Comparison of ENCODE assay signal across 8 cellular contexts in the genomic region with DNA sequence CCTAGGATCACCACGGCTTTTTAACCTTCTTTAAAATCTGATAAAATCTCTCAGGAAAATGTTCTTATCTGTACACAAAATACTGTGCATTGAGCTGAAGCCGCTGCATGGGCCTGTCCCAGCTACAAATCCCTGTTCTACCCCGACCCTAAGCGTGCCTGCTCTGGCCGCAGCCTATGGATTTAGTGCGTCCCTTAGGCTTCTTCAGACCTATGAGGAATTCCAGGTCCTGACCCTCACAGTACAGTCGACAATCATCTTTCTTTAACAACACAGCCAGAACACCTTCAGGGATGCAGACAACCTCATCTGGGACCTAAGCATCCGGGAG. TPM values are rescaled to one million over a fixed set of nuclear protein-coding genes. Genes with fewer than 3 reads are reported as not detected.
DNase-seq lines count a peak whose midpoint lies in the region; ATAC-seq and TF ChIP-seq lines count a peak whose summit lies in the region.

No MANE protein-coding gene starts in this region.

- H3K4me1 Mint-ChIP-seq in activated CD4-positive, alpha-beta T cell treated with anti-CD3 and anti-CD28 coated beads, Interleukin-2, amount 10 ng/mL, durations not matched to agents 24 days and 14 days: peaks cover 18% of the 10 kb centered on the region
- H3K4me1 Mint-ChIP-seq in stimulated activated naive CD8-positive, alpha-beta T cell treated with anti-CD3 and anti-CD28 coated beads, Interleukin-15, amount 100 ng/mL, for 72 hours: peaks cover 31% of the 10 kb centered on the region

- peaks cover 20% of the 10 kb centered on the region for H3K79me2 ChIP-seq in OCI-LY7 (ENCODE audit: insufficient read depth, low read depth, low read length)

- BruUV-seq in OCI-LY7 (replicated peaks; lab: Mats Ljungman, UMichigan): no TSS peak

- H3K27me3 ChIP-seq in esophagus squamous epithelium (no peaks in the 10 kb centered on the region), aorta (ENCODE audit: control insufficient read depth in 1 of 2, insufficient read depth in 2 of 2, low read length in 1 of 2) (no peaks in the 10 kb centered on the region)

- CTCF ChIA-PET in OCI-LY7 (lab: Charles Lee; ENCODE audit: unreplicated experiment): interaction anchor here (0.9 to 1.4 kb wide), 3 partner anchors 12 to 122 kb away, joined by 3 to 10 read pairs (median 3); partner anchors contain the start of gene SF3B6

- H3K4me3 Mint-ChIP-seq in activated CD4-positive, alpha-beta T cell treated with anti-CD3 and anti-CD28 coated beads, Interleukin-2, amount 10 ng/mL, durations not matched to agents 24 days and 14 days: peak overlapping the region; percentile 99
- peak overlapping the region; percentile 96 to 99 for H3K4me3 Mint-ChIP-seq in stimulated activated naive CD8-positive, alpha-beta T cell treated with anti-CD3 and anti-CD28 coated beads, Interleukin-15, amount 100 ng/mL, for 72 hours

- 31 to 39% methylated on average over 3 to 8 of the region's 8 CpGs for WGBS in esophagus squamous epithelium, 2 donors
- WGBS in aorta, 2 donors: 47 to 48% methylated on average over 8 of the region's 8 CpGs

- DNase-seq in activated CD4-positive, alpha-beta T cell treated with anti-CD3 and anti-CD28 coated beads, Interleukin-2, amount 10 ng/mL, durations not matched to agents 24 days and 14 days: no peak
- no peak for DNase-seq in activated CD4-positive, alpha-beta T cell treated with anti-CD3 and anti-CD28 coated beads, Interleukin-2, amount 50 U/mL, for 4 hours
- no peak for DNase-seq in OCI-LY7 (ENCODE audit: low spot score)
- DNase-seq in esophagus squamous epithelium (lab: John Stamatoyannopoulos, UW): no peak
- no peak for DNase-seq in stimulated activated naive CD8-positive, alpha-beta T cell treated with anti-CD3 and anti-CD28 coated beads, Interleukin-15, amount 100 ng/mL, for 72 hours
- DNase-seq in DMS153 (lab: John Stamatoyannopoulos, UW): no peak
- no peak for DNase-seq in aorta
- DNase-seq in GM19240 (ENCODE audit: insufficient read length, low spot score): no peak

- POLR2A ChIA-PET in OCI-LY7 (lab: Charles Lee): interaction anchor here (0.9 to 2.3 kb wide), 18 partner anchors 9 to 549 kb away, joined by 3 to 16 read pairs (median 5); partner anchors contain the start of genes ATAD2B, ITSN2 and SF3B6

- H3K36me3 Mint-ChIP-seq in activated CD4-positive, alpha-beta T cell treated with anti-CD3 and anti-CD28 coated beads, Interleukin-2, amount 10 ng/mL, durations not matched to agents 24 days and 14 days (ENCODE audit: low read depth): peaks cover 3% of the 10 kb centered on the region

- H3K27ac ChIP-seq in OCI-LY7 (ENCODE audit: low read depth, low read length, poor library complexity, severe bottlenecking): no peak overlapping the region
- peak overlapping the region in 1 of 4 donors; percentile 29 for H3K27ac ChIP-seq in esophagus squamous epithelium
- H3K27ac ChIP-seq in aorta (ENCODE audit: low read depth in 1 of 2, low read length in 2 of 2): no peak overlapping the region

- no peaks in the 10 kb centered on the region for H3K9me3 ChIP-seq in OCI-LY7 (ENCODE audit: low read length)
- H3K9me3 ChIP-seq in esophagus squamous epithelium: no peaks in the 10 kb centered on the region
- no peaks in the 10 kb centered on the region for H3K9me3 ChIP-seq in aorta (ENCODE audit: control insufficient read depth, low read length)

- H3K27me3 Mint-ChIP-seq in activated CD4-positive, alpha-beta T cell treated with anti-CD3 and anti-CD28 coated beads, Interleukin-2, amount 10 ng/mL, durations not matched to agents 24 days and 14 days: peaks cover 7% of the 10 kb centered on the region
- no peaks in the 10 kb centered on the region for H3K27me3 Mint-ChIP-seq in stimulated activated naive CD8-positive, alpha-beta T cell treated with anti-CD3 and anti-CD28 coated beads, Interleukin-15, amount 100 ng/mL, for 72 hours

- H3K4me3 ChIP-seq in OCI-LY7 (ENCODE audit: low read depth, low read length, poor library complexity, severe bottlenecking): peak overlapping the region; percentile 85
- peak overlapping the region in 3 of 4 donors; percentile 67 to 82 (median 81) for H3K4me3 ChIP-seq in esophagus squamous epithelium
- H3K4me3 ChIP-seq in aorta (ENCODE audit: low read length in 2 of 2): no peak overlapping the region

- TF ChIP-seq CTCF in OCI-LY7 (conservative IDR thresholded peaks at IDR 0.05; ENCODE audit: low read length): no peak
- no peak for TF ChIP-seq CTCF in esophagus squamous epithelium (IDR thresholded peaks at IDR 0.05)

- no peaks in the 10 kb centered on the region for H3K9me3 Mint-ChIP-seq in activated CD4-positive, alpha-beta T cell treated with anti-CD3 and anti-CD28 coated beads, Interleukin-2, amount 10 ng/mL, durations not matched to agents 24 days and 14 days
- no peaks in the 10 kb centered on the region for H3K9me3 Mint-ChIP-seq in stimulated activated naive CD8-positive, alpha-beta T cell treated with anti-CD3 and anti-CD28 coated beads, Interleukin-15, amount 100 ng/mL, for 72 hours

- no peak for TF ChIP-seq POLR2A in esophagus squamous epithelium (IDR thresholded peaks at IDR 0.05)

- H3K36me3 ChIP-seq in OCI-LY7 (ENCODE audit: insufficient read depth, low read length): no peaks in the 10 kb centered on the region
- no peaks in the 10 kb centered on the region for H3K36me3 ChIP-seq in esophagus squamous epithelium
- H3K36me3 ChIP-seq in aorta (ENCODE audit: control insufficient read depth in 1 of 2, insufficient read depth in 2 of 2, low read length in 1 of 2): no peaks in the 10 kb centered on the region

- peak overlapping the region; percentile 51 for H3K4me2 ChIP-seq in OCI-LY7 (ENCODE audit: low read length)

- no peaks in the 10 kb centered on the region for H3K9me2 ChIP-seq in OCI-LY7 (ENCODE audit: insufficient read depth, low read length)

- H3K4me1 ChIP-seq in OCI-LY7 (ENCODE audit: insufficient read depth, low read length, poor library complexity, severe bottlenecking) (peaks cover 24% of the 10 kb centered on the region), esophagus squamous epithelium (peaks cover 8 to 52% (median 11%) of the 10 kb centered on the region in 3 donors), aorta (ENCODE audit: control insufficient read depth in 1 of 2, insufficient read depth in 2 of 2, low read length in 2 of 2) (no peaks in the 10 kb centered on the region)

- peak overlapping the region; percentile 89 for H2AFZ ChIP-seq in OCI-LY7 (ENCODE audit: low read length)

- peaks cover 3% of the 10 kb centered on the region; the same call in 1 of the 2 replicates for H4K20me1 ChIP-seq in OCI-LY7 (ENCODE audit: insufficient read depth, low read length)

- peak overlapping the region; percentile 97 for H3K27ac Mint-ChIP-seq in activated CD4-positive, alpha-beta T cell treated with anti-CD3 and anti-CD28 coated beads, Interleukin-2, amount 10 ng/mL, durations not matched to agents 24 days and 14 days
- peak overlapping the region in 1 of 2 donors; percentile 99 for H3K27ac Mint-ChIP-seq in stimulated activated naive CD8-positive, alpha-beta T cell treated with anti-CD3 and anti-CD28 coated beads, Interleukin-15, amount 100 ng/mL, for 72 hours

- no peak for ATAC-seq in stimulated activated naive CD8-positive, alpha-beta T cell treated with anti-CD3 and anti-CD28 coated beads, Interleukin-15, amount 100 ng/mL, for 72 hours
- no peak for ATAC-seq in aorta (ENCODE audit: low FRiP score)

- intact Hi-C loops in activated CD4-positive, alpha-beta T cell treated with anti-CD3 and anti-CD28 coated beads, Interleukin-2, amount 10 ng/mL, durations not matched to agents 24 days and 14 days (cut with micrococcal nuclease): loop anchor here (1.0 kb wide), 3 partner anchors 29 to 120 kb away; partner anchors contain the start of genes ATAD2B, SF3B6 and UBXN2A
- intact Hi-C loops in OCI-LY7 (cut with micrococcal nuclease; ENCODE audit: unreplicated experiment): loop anchor here (5.0 kb wide), 1 partner anchor 120 kb away; the partner anchor contains the start of gene ATAD2B
- intact Hi-C loops in esophagus squamous epithelium (cut with DNase I): no loop called here
- intact Hi-C loops in aorta (cut with DNase I): loop anchor here (2.0 to 10.0 kb wide), 3 partner anchors 37 to 123 kb away; partner anchors contain the start of genes ATAD2B (in 2 of the 2), TP53I3 (in 1 of the 2) and UBXN2A (in 1 of the 2)

RNA-seq across cellular contexts. Expression of gene WDCP, which starts 0.5 kb away (rescaled TPM):
- 22.9 and 25.0 TPM in 2 replicates for total RNA-seq in activated CD4-positive, alpha-beta T cell treated with anti-CD3 and anti-CD28 coated beads, Interleukin-2, amount 10 ng/mL, durations not matched to agents 24 days and 14 days
- 10.9 and 13.9 TPM in 2 replicates for total RNA-seq in OCI-LY7 (2014; rRNA removed; shearing (Covaris generic))
- total RNA-seq in OCI-LY7 (2022): 21.0 and 22.8 TPM in 2 replicates
- total RNA-seq in esophagus squamous epithelium: 1 to 10 TPM; 2.8 to 4.9 (median 4.0) TPM
- 10 to 100 TPM in 1 of 2 donors, 1 to 10 TPM in 1; 8.3 to 11.2 TPM for total RNA-seq in aorta
- 1 to 10 TPM; 1.3 to 3.5 TPM for polyA plus RNA-seq in aorta

RNA-seq across cellular contexts. Expression of gene FKBP1B, which starts 1.9 kb away (rescaled TPM):
- total RNA-seq in activated CD4-positive, alpha-beta T cell treated with anti-CD3 and anti-CD28 coated beads, Interleukin-2, amount 10 ng/mL, durations not matched to agents 24 days and 14 days: 0.43 and 0.51 TPM in 2 replicates
- 1.5 and 3.2 TPM in 2 replicates for total RNA-seq in OCI-LY7 (2014; rRNA removed; shearing (Covaris generic))
- 1.5 and 1.6 TPM in 2 replicates for total RNA-seq in OCI-LY7 (2022)
- 10 to 100 TPM in 1 of 4 donors, 1 to 10 TPM in 3; 4.5 to 12.1 (median 8.3) TPM for total RNA-seq in esophagus squamous epithelium
- total RNA-seq in aorta: 1 to 10 TPM; 5.9 to 7.3 TPM
- polyA plus RNA-seq in aorta: 10 to 100 TPM; 18.7 to 24.8 TPM

RNA-seq across cellular contexts. Expression of gene SF3B6, which starts 28.5 kb away (rescaled TPM):
- total RNA-seq in activated CD4-positive, alpha-beta T cell treated with anti-CD3 and anti-CD28 coated beads, Interleukin-2, amount 10 ng/mL, durations not matched to agents 24 days and 14 days: 143 and 154 TPM in 2 replicates
- total RNA-seq in OCI-LY7 (2014; rRNA removed; shearing (Covaris generic)): 136 and 143 TPM in 2 replicates
- total RNA-seq in OCI-LY7 (2022) (108 and 112 TPM in 2 replicates), esophagus squamous epithelium (100 to 1,000 TPM in 3 of 4 donors, 10 to 100 TPM in 1; 91.3 to 150 (median 125) TPM), aorta (10 to 100 TPM; 54.4 to 60.5 TPM)
- polyA plus RNA-seq in aorta: 100 to 1,000 TPM; 115 to 158 TPM

RNA-seq across cellular contexts. Expression of gene TP53I3, which starts 37.0 kb away (rescaled TPM):
- total RNA-seq in activated CD4-positive, alpha-beta T cell treated with anti-CD3 and anti-CD28 coated beads, Interleukin-2, amount 10 ng/mL, durations not matched to agents 24 days and 14 days: 1.2 and 2.0 TPM in 2 replicates
- total RNA-seq in OCI-LY7 (2014; rRNA removed; shearing (Covaris generic)): 0.36 and 0.38 TPM in 2 replicates
- total RNA-seq in OCI-LY7 (2022) (0.82 and 1.1 TPM in 2 replicates), esophagus squamous epithelium (100 to 1,000 TPM in 1 of 4 donors, 10 to 100 TPM in 3; 69.5 to 129 (median 84.7) TPM), aorta (10 to 100 TPM in 1 of 2 donors, 1 to 10 TPM in 1; 7.3 to 21.0 TPM)
- polyA plus RNA-seq in aorta: 10 to 100 TPM; 30.2 to 35.5 TPM

RNA-seq across cellular contexts. Expression of gene MFSD2B, which starts 37.8 kb away (rescaled TPM):
- 0.14 TPM in 1 of 2 replicates, not detected in the other for total RNA-seq in activated CD4-positive, alpha-beta T cell treated with anti-CD3 and anti-CD28 coated beads, Interleukin-2, amount 10 ng/mL, durations not matched to agents 24 days and 14 days
- total RNA-seq in OCI-LY7 (2014; rRNA removed; shearing (Covaris generic)): 0.09 TPM in 1 of 2 replicates, not detected in the other
- total RNA-seq in OCI-LY7 (2022): 0.39 and 1.0 TPM in 2 replicates
- under 1 TPM in 1 of 4 donors, not detected in 3; 0.19 TPM for total RNA-seq in esophagus squamous epithelium
- under 1 TPM; 0.33 to 0.42 TPM for total RNA-seq in aorta
- polyA plus RNA-seq in aorta: under 1 TPM in 1 of 2 donors, not detected in 1; 0.05 TPM

Comparison
In these comparisons a context has a peak if more than half of its experiments do, and no peak if none do; other contexts are left out.
1. H3K4me3 ChIP-seq: peak in OCI-LY7 (single experiment) and esophagus squamous epithelium (3 of 4); none in aorta (0 of 2).